8 cellular contexts compared by ENCODE assay signal in the genomic region with DNA sequence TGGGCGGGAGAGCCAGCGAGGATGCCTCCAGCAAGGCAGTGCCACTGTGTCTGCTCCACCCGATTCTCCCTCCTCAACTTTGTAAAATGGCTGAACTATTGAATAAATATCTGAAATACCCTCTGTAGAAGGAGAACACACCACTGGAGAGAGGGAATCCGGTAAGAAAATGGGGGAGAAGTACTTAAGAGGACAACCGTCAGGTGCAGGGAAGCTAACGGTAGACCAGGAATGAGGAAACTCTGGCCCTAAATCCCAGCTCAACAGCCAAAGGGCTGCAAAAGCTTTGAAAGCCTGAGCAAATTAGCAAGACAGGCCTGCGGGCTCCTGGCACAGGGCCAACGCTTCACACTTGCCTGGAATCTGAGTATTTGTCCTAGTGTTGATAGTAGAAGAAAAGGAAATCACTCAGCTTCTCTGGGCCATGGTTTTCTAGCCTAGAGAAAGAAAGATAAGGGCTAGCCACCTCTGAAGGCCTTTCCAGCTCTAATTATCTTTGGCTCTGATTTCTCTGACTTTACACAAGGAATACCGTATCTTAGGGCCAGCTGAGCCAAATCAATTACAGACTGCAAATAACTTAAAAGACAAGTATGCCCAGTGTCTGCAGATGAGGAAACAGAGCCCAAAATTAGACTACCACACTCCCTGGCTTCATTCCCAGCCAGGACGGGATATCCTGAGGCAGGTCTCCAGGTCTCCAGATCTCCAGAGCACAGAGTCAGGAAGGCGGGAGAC.
DNase-seq lines count a peak whose midpoint lies in the region; ATAC-seq and TF ChIP-seq lines count a peak whose summit lies in the region.

No MANE protein-coding gene starts in this region.

- no peaks in the 10 kb centered on the region for H3K36me3 ChIP-seq in lower lobe of right lung

- H3K9me3 ChIP-seq in lower lobe of right lung, result no peaks in the 10 kb centered on the region

- peak overlapping the region; percentile 71 for H3K27ac ChIP-seq in lower lobe of right lung

- H3K4me3 ChIP-seq in lower lobe of right lung, result no peak overlapping the region

- TF ChIP-seq CTCF in lower lobe of right lung (IDR thresholded peaks at IDR 0.05) (no peak), omental fat pad (IDR thresholded peaks at IDR 0.05) (no peak)

- ATAC-seq in lower lobe of right lung (peak; percentile 11 to 56), omental fat pad (ENCODE audit: low FRiP score) (no peak), HG03108 (IDR thresholded peaks at IDR 0.05; ENCODE audit: unreplicated experiment) (no peak)

- H3K4me1 ChIP-seq in lower lobe of right lung, result peaks cover 83% of the 10 kb centered on the region

- no peaks in the 10 kb centered on the region for H3K27me3 ChIP-seq in lower lobe of right lung (ENCODE audit: low read depth)

- peak; percentile 55 for DNase-seq in DMS153 treated with DMSO at 0.1 percent for 48 hours (lab: John Stamatoyannopoulos, UW; ENCODE audit: unreplicated experiment)
- peak; percentile 51 for DNase-seq in NCI-H2196 (lab: John Stamatoyannopoulos, UW; ENCODE audit: unreplicated experiment)
- peak; percentile 71 for DNase-seq in cerebellar cortex (ENCODE audit: low spot score)
- peak; percentile 73 for DNase-seq in lower lobe of right lung
- no peak for DNase-seq in omental fat pad (ENCODE audit: low spot score)
- no peak for DNase-seq in putamen (ENCODE audit: low spot score)
- DNase-seq in GF-D8 (lab: John Stamatoyannopoulos, UW), result no peak

- intact Hi-C loops in lower lobe of right lung (cut with DNase I), result no loop called here

Comparison
In these comparisons a context has a peak if more than half of its experiments do, and no peak if none do; other contexts are left out.
1. DNase-seq: peak in DMS153 treated with DMSO at 0.1 percent for 48 hours (single experiment), NCI-H2196 (single experiment), cerebellar cortex (single experiment) and lower lobe of right lung (single experiment); none in omental fat pad (single experiment), putamen (single experiment) and GF-D8 (single experiment).
2. ATAC-seq: peak in lower lobe of right lung (2 of 2); none in omental fat pad (single experiment) and HG03108 (single experiment).